8 cellular contexts compared by ENCODE assay signal in genomic region chr10:89206402-89207180, GRCh38. TPM values are rescaled to one million over a fixed set of nuclear protein-coding genes. Genes with fewer than 3 reads are reported as not detected.
DNase-seq lines count a peak whose midpoint lies in the region; ATAC-seq and TF ChIP-seq lines count a peak whose summit lies in the region.

No MANE protein-coding gene starts in this region.

- H3K9me3 Mint-ChIP-seq in Calu3 (ENCODE audit: low read depth, unreplicated experiment), result no peaks in the 10 kb centered on the region
- H3K9me3 Mint-ChIP-seq in activated naive CD4-positive, alpha-beta T cell treated with anti-CD3 and anti-CD28 coated beads, Interleukin-2, amount 10 ng/mL, durations not matched to agents 7 days and 5 days, result no peaks in the 10 kb centered on the region

- TF ChIP-seq CTCF in Calu3 (IDR thresholded peaks at IDR 0.05; ENCODE audit: unreplicated experiment), result no peak

- no peaks in the 10 kb centered on the region for H3K27me3 Mint-ChIP-seq in Calu3 (ENCODE audit: unreplicated experiment)
- H3K27me3 Mint-ChIP-seq in activated naive CD4-positive, alpha-beta T cell treated with anti-CD3 and anti-CD28 coated beads, Interleukin-2, amount 10 ng/mL, durations not matched to agents 7 days and 5 days, result peaks cover 56% of the 10 kb centered on the region

- peak overlapping the region; percentile 25 for H3K27ac Mint-ChIP-seq in Calu3 (ENCODE audit: unreplicated experiment)
- H3K27ac Mint-ChIP-seq in activated naive CD4-positive, alpha-beta T cell treated with anti-CD3 and anti-CD28 coated beads, Interleukin-2, amount 10 ng/mL, durations not matched to agents 7 days and 5 days, result no peak overlapping the region

- CTCF ChIA-PET in Calu3 (lab: Charles Lee), result no interaction called here
- CTCF ChIA-PET in activated naive CD4-positive, alpha-beta T cell treated with anti-CD3 and anti-CD28 coated beads, Interleukin-2, amount 10 ng/mL, durations not matched to agents 7 days and 5 days (lab: Charles Lee), result interaction anchor here (0.7 to 6.1 kb wide), 8 partner anchors 9 to 370 kb away, joined by 3 to 63 read pairs (median 10); no protein-coding TSS in a partner anchor

- H3K27me3 ChIP-seq in MG63 (no peaks in the 10 kb centered on the region; the same call in 1 of the 2 replicates), right cardiac atrium (ENCODE audit: control insufficient read depth, insufficient read depth) (no peaks in the 10 kb centered on the region)

- intact Hi-C loops in Calu3 (cut with micrococcal nuclease; ENCODE audit: unreplicated experiment) (no loop called here), right cardiac atrium (cut with DNase I) (no loop called here), sciatic nerve (cut with DNase I) (no loop called here)

- TF ChIP-seq POLR2A in erythroblast (IDR thresholded peaks at IDR 0.05; ENCODE audit: low read length), result no peak

- BruUV-seq in Calu3 (replicated peaks; lab: Mats Ljungman, UMichigan), result no TSS peak

- H3K4me1 Mint-ChIP-seq in Calu3 (ENCODE audit: low read depth, unreplicated experiment), result peaks cover 9% of the 10 kb centered on the region
- H3K4me1 Mint-ChIP-seq in activated naive CD4-positive, alpha-beta T cell treated with anti-CD3 and anti-CD28 coated beads, Interleukin-2, amount 10 ng/mL, durations not matched to agents 7 days and 5 days, result peaks cover 17% of the 10 kb centered on the region

- ATAC-seq in right cardiac atrium (peak; percentile 49 to 59), sciatic nerve (peak; percentile 79), GM18858 (IDR thresholded peaks at IDR 0.05; ENCODE audit: unreplicated experiment) (no peak)

- WGBS in right cardiac atrium, result 8% methylated on average over 42 of the region's 42 CpGs

- H3K27ac ChIP-seq in right cardiac atrium (ENCODE audit: low read length), result peak overlapping the region; percentile 25

- peaks cover 7% of the 10 kb centered on the region for H3K36me3 Mint-ChIP-seq in Calu3 (ENCODE audit: insufficient read depth, unreplicated experiment)
- H3K36me3 Mint-ChIP-seq in activated naive CD4-positive, alpha-beta T cell treated with anti-CD3 and anti-CD28 coated beads, Interleukin-2, amount 10 ng/mL, durations not matched to agents 7 days and 5 days, result no peaks in the 10 kb centered on the region

- peak; percentile 4 for DNase-seq in Calu3
- peak; percentile 41 for DNase-seq in MG63
- DNase-seq in activated naive CD4-positive, alpha-beta T cell treated with anti-CD3 and anti-CD28 coated beads, Interleukin-2, amount 10 ng/mL, durations not matched to agents 7 days and 5 days, result peak; percentile 61
- DNase-seq in right cardiac atrium, result peak in 2 of 3 donors; percentile 62 to 68
- DNase-seq in sciatic nerve (ENCODE audit: low spot score), result peak; percentile 67
- no peak for DNase-seq in occipital lobe (lab: John Stamatoyannopoulos, UW)
- no peak for DNase-seq in erythroblast (lab: John Stamatoyannopoulos, UW)

- H3K36me3 ChIP-seq in MG63, result no peaks in the 10 kb centered on the region

- peak overlapping the region; percentile 74 for H3K4me3 Mint-ChIP-seq in Calu3 (ENCODE audit: low read depth, unreplicated experiment)
- H3K4me3 Mint-ChIP-seq in activated naive CD4-positive, alpha-beta T cell treated with anti-CD3 and anti-CD28 coated beads, Interleukin-2, amount 10 ng/mL, durations not matched to agents 7 days and 5 days, result peak overlapping the region; percentile 61

- peaks cover 3% of the 10 kb centered on the region for H3K4me1 ChIP-seq in right cardiac atrium (ENCODE audit: control insufficient read depth, insufficient read depth, low read length)

- H3K9me3 ChIP-seq in MG63 (no peaks in the 10 kb centered on the region), right cardiac atrium (ENCODE audit: control insufficient read depth, low read length) (no peaks in the 10 kb centered on the region)

- H3K4me3 ChIP-seq in MG63, result peak overlapping the region; percentile 32
- H3K4me3 ChIP-seq in right cardiac atrium (ENCODE audit: low read length), result peak overlapping the region; percentile 51

RNA-seq across cellular contexts. Expression of gene CH25H, which starts 0.5 kb away (rescaled TPM):
- total RNA-seq in Calu3 (2022) (0.73 TPM in 1 of 2 replicates, not detected in the other), right cardiac atrium (under 1 TPM; 0.24 to 0.67 (median 0.50) TPM), sciatic nerve (8.8 TPM), occipital lobe (0.78 TPM)
- total RNA-seq in MG63 (2014; rRNA removed; shearing (Covaris generic); ENCODE audit: low replicate concordance), result 0.63 TPM in 1 of 2 replicates, not detected in the other
- 1.8 TPM for polyA plus RNA-seq in right cardiac atrium

RNA-seq across cellular contexts. Expression of gene LIPA, which starts 45.0 kb away (rescaled TPM):
- total RNA-seq in Calu3 (2022), result 66.7 and 127 TPM in 2 replicates
- total RNA-seq in MG63 (2014; rRNA removed; shearing (Covaris generic); ENCODE audit: low replicate concordance), result 37.5 and 45.9 TPM in 2 replicates
- total RNA-seq in right cardiac atrium, result 10 to 100 TPM; 22.7 to 34.7 (median 26.0) TPM
- polyA plus RNA-seq in right cardiac atrium, result 14.0 TPM
- 72.5 TPM for total RNA-seq in sciatic nerve
- total RNA-seq in occipital lobe, result 39.9 TPM

Comparison
In these comparisons a context has a peak if more than half of its experiments do, and no peak if none do; other contexts are left out.
1. DNase-seq: peak in Calu3 (single experiment), MG63 (single experiment), activated naive CD4-positive, alpha-beta T cell treated with anti-CD3 and anti-CD28 coated beads, Interleukin-2, amount 10 ng/mL, durations not matched to agents 7 days and 5 days (single experiment), right cardiac atrium (2 of 3) and sciatic nerve (single experiment); none in occipital lobe (single experiment) and erythroblast (0 of 2).